9 cellular contexts compared by ENCODE assay signal in the genomic region with DNA sequence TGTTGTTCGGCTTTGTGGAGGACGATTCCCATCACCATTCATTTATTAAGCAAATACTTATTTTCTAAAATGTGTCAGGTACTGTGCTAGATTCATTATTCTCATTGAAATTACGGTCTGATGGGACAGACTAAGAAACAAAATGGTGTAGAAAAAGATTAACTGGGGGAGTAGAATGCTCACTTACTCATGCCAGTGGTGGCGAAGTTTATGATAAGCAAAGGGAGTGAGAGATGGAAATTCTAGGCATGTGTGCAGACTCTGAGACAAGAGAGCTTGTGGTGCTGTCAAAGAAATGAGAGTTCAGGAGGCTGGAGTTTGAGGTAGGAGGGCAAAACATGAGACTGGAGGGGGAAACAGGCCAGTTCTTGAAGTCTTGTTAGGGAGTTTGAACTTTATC.
DNase-seq lines count a peak whose midpoint lies in the region; ATAC-seq and TF ChIP-seq lines count a peak whose summit lies in the region.
"Had no signal": no experiment of that assay in that cellular context is flagged by ENCODE, and none has a peak within 500 bp of the region (broad histone marks: within the 10 kb centered on the region; RNA-seq: fewer than 3 reads in every experiment).

No MANE protein-coding gene starts in this region.

- TF ChIP-seq CTCF in brain microvascular endothelial cell (IDR thresholded peaks at IDR 0.05; ENCODE audit: low read depth, low read length, missing control alignments): no peak

- H3K27me3 Mint-ChIP-seq in stimulated activated naive CD8-positive, alpha-beta T cell treated with anti-CD3 and anti-CD28 coated beads, Interleukin-15, Interleukin-2, amounts not matched to agents 100 ng/mL and 50 ng/mL, for 24 hours: no peaks in the 10 kb centered on the region

- H3K9me3 Mint-ChIP-seq in stimulated activated naive CD8-positive, alpha-beta T cell treated with anti-CD3 and anti-CD28 coated beads, Interleukin-15, Interleukin-2, amounts not matched to agents 100 ng/mL and 50 ng/mL, for 24 hours: no peaks in the 10 kb centered on the region

- H3K36me3 Mint-ChIP-seq in stimulated activated naive CD8-positive, alpha-beta T cell treated with anti-CD3 and anti-CD28 coated beads, Interleukin-15, Interleukin-2, amounts not matched to agents 100 ng/mL and 50 ng/mL, for 24 hours (ENCODE audit: low read depth): peaks cover 38% of the 10 kb centered on the region

- no peaks in the 10 kb centered on the region for H3K9me3 ChIP-seq in muscle layer of duodenum (ENCODE audit: control insufficient read depth in 1 of 2, low read length in 2 of 2)

- H3K4me3 ChIP-seq in brain microvascular endothelial cell (ENCODE audit: low read depth, low read length): peak overlapping the region; percentile 90
- H3K4me3 ChIP-seq in muscle layer of duodenum (ENCODE audit: low read depth in 1 of 2, low read length in 2 of 2): peak overlapping the region; percentile 57 to 79

- peak overlapping the region; percentile 76 for H3K27ac Mint-ChIP-seq in stimulated activated naive CD8-positive, alpha-beta T cell treated with anti-CD3 and anti-CD28 coated beads, Interleukin-15, Interleukin-2, amounts not matched to agents 100 ng/mL and 50 ng/mL, for 24 hours

- peak overlapping the region; percentile 89 for H3K4me3 Mint-ChIP-seq in stimulated activated naive CD8-positive, alpha-beta T cell treated with anti-CD3 and anti-CD28 coated beads, Interleukin-15, Interleukin-2, amounts not matched to agents 100 ng/mL and 50 ng/mL, for 24 hours

- H3K27me3 ChIP-seq in brain microvascular endothelial cell (replicated peaks) (no peaks in the 10 kb centered on the region), muscle layer of duodenum (ENCODE audit: low read depth, low read length) (no peaks in the 10 kb centered on the region)

- in situ Hi-C loops in brain microvascular endothelial cell (cut with HindIII; ENCODE audit: low pct_ligation_motif_present, low sequenced_read_pairs): no loop called here

- H3K36me3 ChIP-seq in brain microvascular endothelial cell (replicated peaks) (peaks cover 19% of the 10 kb centered on the region), muscle layer of duodenum (ENCODE audit: control insufficient read depth in 1 of 2, insufficient read depth in 2 of 2, low read length in 2 of 2) (peaks cover 17 to 29% of the 10 kb centered on the region in 2 donors)

- H3K27ac ChIP-seq in brain microvascular endothelial cell: no peak overlapping the region
- H3K27ac ChIP-seq in muscle layer of duodenum (ENCODE audit: low read length): no peak overlapping the region

- DNase-seq in stimulated activated naive CD8-positive, alpha-beta T cell treated with anti-CD3 and anti-CD28 coated beads, Interleukin-15, Interleukin-2, amounts not matched to agents 100 U/mL and 50 U/mL, for 24 hours: no peak
- DNase-seq in brain microvascular endothelial cell (no peak), DMS79 treated with DMSO at 0.1 percent for 48 hours (lab: John Stamatoyannopoulos, UW) (no peak), AG08396 (ENCODE audit: low spot score) (no peak)
- DNase-seq: stimulated activated CD4-positive, alpha-beta T cell treated with anti-CD3 and anti-CD28 coated beads, Interleukin-15, amount 100 ng/mL, for 24 hours had no signal

- H3K4me1 Mint-ChIP-seq in stimulated activated naive CD8-positive, alpha-beta T cell treated with anti-CD3 and anti-CD28 coated beads, Interleukin-15, Interleukin-2, amounts not matched to agents 100 ng/mL and 50 ng/mL, for 24 hours (ENCODE audit: low read depth): peaks cover 50% of the 10 kb centered on the region

- no peak for ATAC-seq in stimulated activated naive CD8-positive, alpha-beta T cell treated with anti-CD3 and anti-CD28 coated beads, Interleukin-15, Interleukin-2, amounts not matched to agents 100 U/mL and 50 U/mL, for 24 hours
- no peak for ATAC-seq in HG02981 (IDR thresholded peaks at IDR 0.05; ENCODE audit: unreplicated experiment)
- ATAC-seq in GM18519 (IDR thresholded peaks at IDR 0.05; ENCODE audit: low FRiP score, unreplicated experiment): no peak

- H3K4me1 ChIP-seq in muscle layer of duodenum (ENCODE audit: control insufficient read depth in 1 of 2, insufficient read depth in 2 of 2, low read length in 2 of 2): peaks cover 4 to 9% of the 10 kb centered on the region in 2 donors
